Comparison of ENCODE assay signal across 8 cellular contexts in the genomic region with DNA sequence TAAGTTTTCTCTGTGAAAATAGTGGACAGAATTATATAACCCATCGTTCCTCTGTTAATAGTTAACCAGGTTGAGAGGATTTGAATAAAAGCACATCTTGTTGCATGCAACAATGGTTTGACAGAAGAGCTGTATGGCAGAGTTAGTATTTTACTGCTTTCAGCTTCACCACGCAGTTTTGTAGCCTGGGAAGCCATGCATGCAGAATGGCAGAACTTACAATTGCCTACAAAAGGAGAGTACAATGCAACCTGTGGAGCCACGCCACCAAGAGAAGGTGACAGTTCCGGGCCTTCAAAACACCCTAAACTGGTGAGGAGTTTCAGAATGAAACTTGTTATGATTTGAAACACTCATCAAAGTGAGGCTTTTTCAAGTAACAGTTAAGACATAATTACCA.
A peak's percentile ranks its signal among the peaks of the same experiment; 100 is the strongest.
DNase-seq lines count a peak whose midpoint lies in the region; ATAC-seq and TF ChIP-seq lines count a peak whose summit lies in the region.

No MANE protein-coding gene starts in this region.

- H3K9me3 Mint-ChIP-seq in nephron, result no peaks in the 10 kb centered on the region

- TF ChIP-seq CTCF in nephron (IDR thresholded peaks at IDR 0.05; ENCODE audit: unreplicated experiment in 3 of 3), result no peak

- intact Hi-C loops in left cardiac atrium (cut with DNase I), result loop anchor here (5.0 to 10.0 kb wide), 3 partner anchors 317 to 1217 kb away; no protein-coding TSS in a partner anchor

- peaks cover 34% of the 10 kb centered on the region for H3K27me3 Mint-ChIP-seq in nephron (ENCODE audit: low read depth)

- H3K4me1 Mint-ChIP-seq in nephron, result peaks cover 41% of the 10 kb centered on the region

- H3K27ac Mint-ChIP-seq in nephron, result peak overlapping the region; percentile 3 to 31 (median 30)

- H3K4me3 Mint-ChIP-seq in nephron, result peak overlapping the region in 1 of 3 experiments; percentile 44

- peak; percentile 53 for ATAC-seq in GM18873 (IDR thresholded peaks at IDR 0.05; ENCODE audit: low FRiP score, unreplicated experiment)
- ATAC-seq in GM21529 (IDR thresholded peaks at IDR 0.05; ENCODE audit: unreplicated experiment), result peak; percentile 71
- peak; percentile 72 for ATAC-seq in HG03175 (IDR thresholded peaks at IDR 0.05; ENCODE audit: unreplicated experiment)
- no peak for ATAC-seq in left cardiac atrium

- peaks cover 4% of the 10 kb centered on the region for H3K36me3 Mint-ChIP-seq in nephron (ENCODE audit: low read depth)

- DNase-seq in HCEC 1CT, result no peak
- no peak for DNase-seq in putamen (ENCODE audit: low spot score)
- DNase-seq in MV-4-11 (lab: John Stamatoyannopoulos, UW), result no peak
- no peak for DNase-seq in left cardiac atrium

Comparison
In these comparisons a context has a peak if more than half of its experiments do, and no peak if none do; other contexts are left out.
1. ATAC-seq: peak in GM18873 (single experiment), GM21529 (single experiment) and HG03175 (single experiment); none in left cardiac atrium (0 of 2).